8 cellular contexts compared by ENCODE assay signal in genomic region chr12:132761032-132761910, GRCh38. TPM values are rescaled to one million over a fixed set of nuclear protein-coding genes. Genes with fewer than 3 reads are reported as not detected.
DNase-seq lines count a peak whose midpoint lies in the region; ATAC-seq and TF ChIP-seq lines count a peak whose summit lies in the region.

TSS of gene ANKLE2 (minus strand) at chr12:132761832. CDS start at chr12:132761798, 34 bp downstream.

- no peak for TF ChIP-seq CTCF in endodermal cell (conservative IDR thresholded peaks at IDR 0.05)
- no peak for TF ChIP-seq CTCF in mucosa of descending colon (IDR thresholded peaks at IDR 0.05)

- peak within 1 kb of the TSS; percentile 92 for H3K9ac ChIP-seq in endodermal cell (ENCODE audit: extremely low read depth, low read length, poor library complexity, severe bottlenecking)

- peak within 1 kb of the TSS; percentile 93 for H3K4me3 Mint-ChIP-seq in endodermal cell

- H3K36me3 Mint-ChIP-seq in endodermal cell (ENCODE audit: low read depth) = peaks cover 27% of the 10 kb centered on the region

- WGBS in endodermal cell (ENCODE audit: insufficient coverage in 1 of 2, insufficient read length in 1 of 2), 2 experiments = 0% methylated on average over 17 to 95 of the region's 95 CpGs

- H3K4me1 ChIP-seq in endodermal cell (ENCODE audit: control insufficient read depth, insufficient read depth, low read length) (peaks cover 4% of the 10 kb centered on the region), mucosa of descending colon (ENCODE audit: low read depth) (peaks cover 14% of the 10 kb centered on the region)

- intact Hi-C loops in mucosa of descending colon (cut with DNase I, micrococcal nuclease) = no loop called here

- peak within 1 kb of the TSS; percentile 96 for H3K27ac ChIP-seq in endodermal cell (ENCODE audit: low read depth, low read length)

- H3K9me3 ChIP-seq in endodermal cell (ENCODE audit: control insufficient read depth, low read length) (no peaks in the 10 kb centered on the region), mucosa of descending colon (no peaks in the 10 kb centered on the region)

- H3K4me1 Mint-ChIP-seq in endodermal cell = peaks cover 15% of the 10 kb centered on the region

- H3K27me3 ChIP-seq in endodermal cell (ENCODE audit: control insufficient read depth, insufficient read depth, low read length, poor library complexity, severe bottlenecking) = no peaks in the 10 kb centered on the region

- peak within 1 kb of the TSS; percentile 98 for H3K4me3 ChIP-seq in endodermal cell (ENCODE audit: low read length)
- peak within 1 kb of the TSS; percentile 99 for H3K4me3 ChIP-seq in mucosa of descending colon

- H3K36me3 ChIP-seq in endodermal cell (ENCODE audit: control insufficient read depth, insufficient read depth, low read length) = peaks cover 21% of the 10 kb centered on the region
- H3K36me3 ChIP-seq in mucosa of descending colon (ENCODE audit: low read depth) = no peaks in the 10 kb centered on the region

- peak within 1 kb of the TSS; percentile 95 for H3K27ac Mint-ChIP-seq in endodermal cell

- no peaks in the 10 kb centered on the region for H3K9me3 Mint-ChIP-seq in endodermal cell

- no peaks in the 10 kb centered on the region for H3K27me3 Mint-ChIP-seq in endodermal cell (ENCODE audit: insufficient read depth)

- DNase-seq in NK-92 treated with Interleukin-12 subunit alpha and Interleukin-12 subunit beta, amount 100 ng/mL, for 24 hours (lab: John Stamatoyannopoulos, UW) = peak; percentile 41
- DNase-seq in NK-92 (lab: John Stamatoyannopoulos, UW; ENCODE audit: unreplicated experiment) = no peak
- peak; percentile 19 for DNase-seq in NCI-H460 (ENCODE audit: extremely low read depth, low read depth)
- DNase-seq in activated CD8-positive, alpha-beta memory T cell treated with anti-CD3 and anti-CD28 coated beads for 48 hours (ENCODE audit: low read depth in 2 of 3, low spot score in 2 of 3) = peak; percentile 54 to 62 (median 58)
- peak; percentile 77 for DNase-seq in endodermal cell
- peak; percentile 56 to 81 (median 69) for DNase-seq in mucosa of descending colon
- DNase-seq in stimulated activated CD8-positive, alpha-beta memory T cell treated with anti-CD3 and anti-CD28 coated beads, Interleukin-4, amount 100 ng/mL, for 1 hour (ENCODE audit: low read depth in 2 of 2, low spot score in 1 of 2) = peak; percentile 36 to 50

- peak; percentile 14 for ATAC-seq in HG02870 (IDR thresholded peaks at IDR 0.05; ENCODE audit: unreplicated experiment)
- peak; percentile 64 for ATAC-seq in mucosa of descending colon

RNA-seq across cellular contexts. Expression of gene ANKLE2, which starts in this region (rescaled TPM):
- total RNA-seq in NCI-H460 (2014; rRNA removed; shearing (Covaris generic)) = 39.1 and 39.4 TPM in 2 replicates
- polyA plus RNA-seq in NCI-H460 (2014; cell fraction: nucleus; rRNA removed) = 133 and 172 TPM in 2 replicates
- 10 to 100 TPM; 87.8 to 88.5 TPM for total RNA-seq in endodermal cell
- polyA plus RNA-seq in endodermal cell (2013, experiment 1 of 2) = 58.3 TPM
- 56.1 TPM for polyA plus RNA-seq in endodermal cell (2013, experiment 2 of 2)
- 10 to 100 TPM; 48.3 to 60.7 (median 52.5) TPM for total RNA-seq in mucosa of descending colon
